11 cellular contexts compared by ENCODE assay signal in genomic region chr9:90961375-90961774, GRCh38.
DNase-seq lines count a peak whose midpoint lies in the region; ATAC-seq and TF ChIP-seq lines count a peak whose summit lies in the region.
"Had no signal": no experiment of that assay in that cellular context is flagged by ENCODE, and none has a peak within 500 bp of the region (broad histone marks: within the 10 kb centered on the region; RNA-seq: fewer than 3 reads in every experiment).

No MANE protein-coding gene starts in this region.

- POLR2A ChIA-PET in activated CD8-positive, alpha-beta T cell treated with anti-CD3 and anti-CD28 coated beads, Interleukin-2, amount 10 ng/mL, durations not matched to agents 7 days and 5 days (lab: Charles Lee), result no interaction called here

- TF ChIP-seq CTCF in RWPE2 (IDR thresholded peaks at IDR 0.05; ENCODE audit: poor library complexity, severe bottlenecking) (no peak), esophagus muscularis mucosa (IDR thresholded peaks at IDR 0.05) (no peak)

- no peaks in the 10 kb centered on the region for H3K79me2 ChIP-seq in ACC112 (ENCODE audit: control insufficient read depth, insufficient read depth, low read length, unreplicated experiment)

- H3K4me3 Mint-ChIP-seq in activated CD8-positive, alpha-beta T cell treated with anti-CD3 and anti-CD28 coated beads, Interleukin-2, amount 10 ng/mL, durations not matched to agents 7 days and 5 days, result no peak overlapping the region
- H3K4me3 Mint-ChIP-seq: WTC11 had no signal

- H3K27me3 ChIP-seq in ACC112 (ENCODE audit: insufficient read depth, low read length) (no peaks in the 10 kb centered on the region), RWPE2 (ENCODE audit: insufficient read depth, poor library complexity, severe bottlenecking) (no peaks in the 10 kb centered on the region), esophagus muscularis mucosa (peaks cover 0 to 11% (median 0%) of the 10 kb centered on the region in 4 donors)

- CTCF ChIA-PET in activated CD8-positive, alpha-beta T cell treated with anti-CD3 and anti-CD28 coated beads, Interleukin-2, amount 10 ng/mL, durations not matched to agents 7 days and 5 days (lab: Charles Lee), result no interaction called here

- intact Hi-C loops in esophagus muscularis mucosa (cut with DNase I), result no loop called here

- 48% methylated on average over 8 of the region's 10 CpGs for WGBS in esophagus muscularis mucosa

- H3K27ac Mint-ChIP-seq in activated CD8-positive, alpha-beta T cell treated with anti-CD3 and anti-CD28 coated beads, Interleukin-2, amount 10 ng/mL, durations not matched to agents 7 days and 5 days, result no peak overlapping the region
- H3K27ac Mint-ChIP-seq: WTC11 had no signal

- peaks cover 9% of the 10 kb centered on the region for H3K27me3 Mint-ChIP-seq in activated CD8-positive, alpha-beta T cell treated with anti-CD3 and anti-CD28 coated beads, Interleukin-2, amount 10 ng/mL, durations not matched to agents 7 days and 5 days (ENCODE audit: low read depth)

- H3K4me3 ChIP-seq in ACC112 (ENCODE audit: low read depth, low read length) (no peak overlapping the region), RWPE2 (ENCODE audit: severe bottlenecking) (no peak overlapping the region), esophagus muscularis mucosa (no peak overlapping the region)

- peak; percentile 51; the same call in 1 of the 3 replicates for ATAC-seq in RWPE2 (ENCODE audit: low read depth)
- ATAC-seq in activated CD8-positive, alpha-beta T cell treated with anti-CD3 and anti-CD28 coated beads, Interleukin-2, amount 10 ng/mL, durations not matched to agents 7 days and 5 days, result no peak
- ATAC-seq: WTC11 had no signal

- peaks cover 10% of the 10 kb centered on the region for H3K4me1 Mint-ChIP-seq in activated CD8-positive, alpha-beta T cell treated with anti-CD3 and anti-CD28 coated beads, Interleukin-2, amount 10 ng/mL, durations not matched to agents 7 days and 5 days (ENCODE audit: low read depth)

- H3K36me3 ChIP-seq in ACC112 (ENCODE audit: insufficient read depth, low read length) (no peaks in the 10 kb centered on the region), RWPE2 (ENCODE audit: low read depth) (no peaks in the 10 kb centered on the region), esophagus muscularis mucosa (no peaks in the 10 kb centered on the region)

- no peaks in the 10 kb centered on the region for H3K36me3 Mint-ChIP-seq in activated CD8-positive, alpha-beta T cell treated with anti-CD3 and anti-CD28 coated beads, Interleukin-2, amount 10 ng/mL, durations not matched to agents 7 days and 5 days (ENCODE audit: low read depth)
- H3K36me3 Mint-ChIP-seq: WTC11 had no signal

- peak; percentile 46 for DNase-seq in GM03348 (ENCODE audit: low spot score)
- peak; percentile 49 for DNase-seq in RWPE2 (ENCODE audit: low spot score)
- peak; percentile 35 for DNase-seq in hepatic stellate cell (ENCODE audit: low spot score)
- no peak for DNase-seq in esophagus muscularis mucosa (ENCODE audit: extremely low spot score)
- DNase-seq in HT-29 (ENCODE audit: low spot score), result no peak
- no peak for DNase-seq in activated CD8-positive, alpha-beta T cell treated with anti-CD3 and anti-CD28 coated beads, Interleukin-2, amount 10 ng/mL, durations not matched to agents 7 days and 5 days
- no peak for DNase-seq in DMS 273 (lab: John Stamatoyannopoulos, UW; ENCODE audit: unreplicated experiment)
- DNase-seq: C1 segment of cervical spinal cord; effector CD4-positive, alpha-beta T cell had no signal

- no peaks in the 10 kb centered on the region for H3K9me3 Mint-ChIP-seq in activated CD8-positive, alpha-beta T cell treated with anti-CD3 and anti-CD28 coated beads, Interleukin-2, amount 10 ng/mL, durations not matched to agents 7 days and 5 days (ENCODE audit: insufficient read depth)

- H3K9me3 ChIP-seq in RWPE2 (ENCODE audit: severe bottlenecking), result no peaks in the 10 kb centered on the region
- H3K9me3 ChIP-seq in esophagus muscularis mucosa, result no peaks in the 10 kb centered on the region

- TF ChIP-seq EP300 in esophagus muscularis mucosa (IDR thresholded peaks at IDR 0.05), result no peak

- peak overlapping the region; percentile 52 for H3K27ac ChIP-seq in ACC112 (ENCODE audit: low read depth, low read length)
- H3K27ac ChIP-seq in RWPE2 (ENCODE audit: poor library complexity, severe bottlenecking), result no peak overlapping the region
- H3K27ac ChIP-seq in esophagus muscularis mucosa (replicated peaks in 1 of 4), result no peak overlapping the region

- TF ChIP-seq POLR2A in esophagus muscularis mucosa (IDR thresholded peaks at IDR 0.05; ENCODE audit: low read depth), result no peak

- H3K4me1 ChIP-seq in ACC112 (ENCODE audit: control insufficient read depth, insufficient read depth, low read length, unreplicated experiment) (peaks cover 29% of the 10 kb centered on the region), RWPE2 (ENCODE audit: insufficient read depth, poor library complexity, severe bottlenecking) (peaks cover 11% of the 10 kb centered on the region), esophagus muscularis mucosa (peaks cover 0 to 9% (median 3%) of the 10 kb centered on the region in 4 donors)

- H2AFZ ChIP-seq in ACC112 (ENCODE audit: low read length, unreplicated experiment), result peak overlapping the region; percentile 50

Comparison
In these comparisons a context has a peak if more than half of its experiments do, and no peak if none do; other contexts are left out.
1. DNase-seq: peak in GM03348 (single experiment), RWPE2 (single experiment) and hepatic stellate cell (single experiment); none in esophagus muscularis mucosa (single experiment), HT-29 (single experiment), activated CD8-positive, alpha-beta T cell treated with anti-CD3 and anti-CD28 coated beads, Interleukin-2, amount 10 ng/mL, durations not matched to agents 7 days and 5 days (single experiment) and DMS 273 (single experiment).